In genomic region chr2:55232863-55233657, GRCh38 we compare ENCODE assay signal across 1 cellular context.
TF ChIP-seq lines count a peak whose summit lies in the region.

No MANE protein-coding gene starts in this region.

TF ChIP-seq in HepG2, 621 proteins besides CTCF, POLR2A, EP300 and RAD21 (continued from another document and continues in another):
- no peak for TF ChIP-seq SNAPC4 (CRISPR knock-in tag; IDR thresholded peaks at IDR 0.05)
- no peak for TF ChIP-seq MAFG (CRISPR knock-in tag; IDR thresholded peaks at IDR 0.05)
- 0 out of 2 replicates have a peak, but pooled peaks have one; percentile 4 for TF ChIP-seq FOXK1 (CRISPR knock-in tag; IDR thresholded peaks at IDR 0.05; ENCODE audit: borderline replicate concordance, low read depth)
- TF ChIP-seq RBM22 (optimal IDR thresholded peaks at IDR 0.05; ENCODE audit: low read length): peak; percentile 24
- no peak for TF ChIP-seq TCF12 (IDR thresholded peaks at IDR 0.05)
- TF ChIP-seq TCF12 (CRISPR knock-in tag; IDR thresholded peaks at IDR 0.05): no peak
- peak; percentile 49; the same call in 1 of the 2 replicates for TF ChIP-seq ARNTL (CRISPR knock-in tag; IDR thresholded peaks at IDR 0.05)
- TF ChIP-seq CREB3 (CRISPR knock-in tag; IDR thresholded peaks at IDR 0.05): 0 out of 2 replicates have a peak, but pooled peaks have one; percentile 62
- TF ChIP-seq PAXIP1 (CRISPR knock-in tag; conservative IDR thresholded peaks at IDR 0.05): no peak
- TF ChIP-seq ATF4 (CRISPR knock-in tag; IDR thresholded peaks at IDR 0.05): peak in 1 of 2 experiments; percentile 11; a peak in 1 of 4 replicates
- no peak for TF ChIP-seq MNT (IDR thresholded peaks at IDR 0.05)
- no peak; the same call in 1 of the 2 replicates for TF ChIP-seq NFAT5 (CRISPR knock-in tag; IDR thresholded peaks at IDR 0.05)
- peak; percentile 21 for TF ChIP-seq ZNF883 (CRISPR knock-in tag; IDR thresholded peaks at IDR 0.05; ENCODE audit: not compliant biosample characterization)
- peak; percentile 97 for TF ChIP-seq AGO2 (optimal IDR thresholded peaks at IDR 0.05; ENCODE audit: low read depth, low read length)
- no peak for TF ChIP-seq SMARCE1 (IDR thresholded peaks at IDR 0.05; ENCODE audit: borderline replicate concordance)
- TF ChIP-seq SNRNP70 (IDR thresholded peaks at IDR 0.05; ENCODE audit: low read depth, low read length): no peak
- TF ChIP-seq SPEN (CRISPR knock-in tag; IDR thresholded peaks at IDR 0.05; ENCODE audit: low read depth): no peak
- peak; percentile 46; the same call in 1 of the 2 replicates for TF ChIP-seq ZNF761 (CRISPR knock-in tag; conservative IDR thresholded peaks at IDR 0.05)
- TF ChIP-seq KMT2A (CRISPR knock-in tag; IDR thresholded peaks at IDR 0.05): peak; percentile 14; the same call in 1 of the 2 replicates
- no peak for TF ChIP-seq AHR (CRISPR knock-in tag; IDR thresholded peaks at IDR 0.05)
- TF ChIP-seq ZNF737 (CRISPR knock-in tag; IDR thresholded peaks at IDR 0.05; ENCODE audit: borderline replicate concordance): no peak
- no peak for TF ChIP-seq ZNF446 (CRISPR knock-in tag; IDR thresholded peaks at IDR 0.05)
- peak; percentile 87 for TF ChIP-seq ZNF230 (CRISPR knock-in tag; IDR thresholded peaks at IDR 0.05)
- TF ChIP-seq HMGXB4 (CRISPR knock-in tag; IDR thresholded peaks at IDR 0.05; ENCODE audit: borderline replicate concordance in 1 of 2, low read depth in 1 of 2): peak in 1 of 2 experiments; percentile 58; a peak in 1 of 4 replicates
- TF ChIP-seq ZNF256 (CRISPR knock-in tag; conservative IDR thresholded peaks at IDR 0.05): peak; percentile 34; the same call in 1 of the 2 replicates
- no peak for TF ChIP-seq ZHX1 (CRISPR knock-in tag; IDR thresholded peaks at IDR 0.05; ENCODE audit: low read depth)
- TF ChIP-seq HDAC1 (CRISPR knock-in tag; IDR thresholded peaks at IDR 0.05): peak; percentile 54; the same call in 1 of the 2 replicates
- TF ChIP-seq ZNF362 (CRISPR knock-in tag; IDR thresholded peaks at IDR 0.05; ENCODE audit: borderline replicate concordance): 0 out of 2 replicates have a peak, but pooled peaks have one; percentile 49
- no peak for TF ChIP-seq ZNF432 (CRISPR knock-in tag; IDR thresholded peaks at IDR 0.05; ENCODE audit: borderline replicate concordance)
- TF ChIP-seq ZNF598 (CRISPR knock-in tag; IDR thresholded peaks at IDR 0.05; ENCODE audit: borderline replicate concordance): 0 out of 2 replicates have a peak, but pooled peaks have one; percentile 50
- 0 out of 2 replicates have a peak, but pooled peaks have one; percentile 9 for TF ChIP-seq ZFP90 (CRISPR knock-in tag; IDR thresholded peaks at IDR 0.05; ENCODE audit: borderline replicate concordance)
- TF ChIP-seq ZNF644 (CRISPR knock-in tag; IDR thresholded peaks at IDR 0.05; ENCODE audit: low read depth): no peak
